ENCODE assay signal across 25 cellular contexts in the genomic region with DNA sequence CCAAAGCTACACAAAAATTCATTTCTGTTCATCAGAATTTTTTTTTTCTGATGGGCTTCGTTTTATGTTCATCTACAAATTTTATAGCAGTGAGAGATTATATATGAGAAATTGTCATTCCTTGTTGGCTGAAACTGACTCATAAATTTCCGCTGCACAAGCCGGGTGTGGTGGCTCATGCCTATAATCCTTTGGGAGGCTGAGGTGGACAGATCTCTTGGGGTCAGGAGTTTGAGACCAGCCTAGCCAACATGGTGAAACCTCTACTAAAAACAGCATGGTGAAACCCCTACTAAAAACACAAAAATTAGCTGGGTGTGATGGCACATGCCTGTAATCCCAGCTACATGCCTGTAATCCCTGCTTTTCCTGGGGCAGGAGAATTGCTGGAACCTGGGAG.
"Had no signal": no experiment of that assay in that cellular context is flagged by ENCODE, and none has a peak within 500 bp of the region (broad histone marks: within the 10 kb centered on the region; RNA-seq: fewer than 3 reads in every experiment).

No MANE protein-coding gene starts in this region.

- DNase-seq: effector memory CD4-positive, alpha-beta T cell; foreskin melanocyte; glutamatergic neuron; heart right ventricle; hypothalamus; naive B cell; psoas muscle; right cardiac atrium; stimulated activated CD4-positive, alpha-beta T cell treated with anti-CD3 and anti-CD28 coated beads, Interleukin-12 subunit alpha, Interleukin-12 subunit beta, amount 100 ng/mL, for 4 hours; stimulated activated CD4-positive, alpha-beta T cell treated with anti-CD3 and anti-CD28 coated beads, Interleukin-1b, Interleukin-23, amount 100 ng/mL, for 48 hours; stimulated activated CD4-positive, alpha-beta T cell treated with anti-CD3 and anti-CD28 coated beads, Interleukin-4, amount 100 ng/mL, for 1 hour; stimulated activated CD8-positive, alpha-beta memory T cell treated with anti-CD3 and anti-CD28 coated beads, Interleukin-4, amount 100 ng/mL, for 48 hours; stimulated activated naive CD4-positive, alpha-beta T cell; stimulated activated naive CD8-positive, alpha-beta T cell treated with anti-CD3 and anti-CD28 coated beads, Interleukin-15, amount 100 ng/mL, for 72 hours; thyroid gland; trophoblast cell had no signal

- H3K4me3 ChIP-seq: esophagus muscularis mucosa, heart right ventricle, lung, psoas muscle, smooth muscle cell, thyroid gland had no signal

- H3K27me3 ChIP-seq: esophagus muscularis mucosa, heart right ventricle, neutrophil, thyroid gland had no signal

- H3K27ac ChIP-seq: esophagus muscularis mucosa, heart right ventricle, neutrophil, psoas muscle, thyroid gland had no signal

- H3K4me1 ChIP-seq: psoas muscle had no signal

- H3K9me3 ChIP-seq: esophagus muscularis mucosa, heart right ventricle, neutrophil, psoas muscle, thyroid gland had no signal

- H3K36me3 ChIP-seq: esophagus muscularis mucosa, heart right ventricle, neutrophil, thyroid gland had no signal

- FAIRE-seq: colon, endothelial cell of umbilical vein, keratinocyte had no signal

- ATAC-seq: heart right ventricle; left lobe of liver; natural killer cell treated with Interleukin-12 subunit alpha and Interleukin-12 subunit beta and Interleukin-15 and Interleukin-18, amount 100 ng/mL, for 72 hours; psoas muscle; right cardiac atrium; stimulated activated naive CD8-positive, alpha-beta T cell treated with anti-CD3 and anti-CD28 coated beads, Interleukin-15, amount 100 ng/mL, for 72 hours had no signal
